ENCODE assay signal across 8 cellular contexts in genomic region chr22:39013923-39014722, GRCh38. TPM values are rescaled to one million over a fixed set of nuclear protein-coding genes. Genes with fewer than 3 reads are reported as not detected.
DNase-seq lines count a peak whose midpoint lies in the region; ATAC-seq, FAIRE-seq and TF ChIP-seq lines count a peak whose summit lies in the region.

TSS of gene APOBEC3C (plus strand) at chr22:39014257. CDS start at chr22:39014363, 106 bp downstream.

- no peak for TF ChIP-seq CTCF in A549 (IDR thresholded peaks at IDR 0.05)
- TF ChIP-seq CTCF in RWPE1 (conservative IDR thresholded peaks at IDR 0.05; ENCODE audit: low read depth) = no peak
- peak; percentile 4 for TF ChIP-seq CTCF in fibroblast of the aortic adventitia (IDR thresholded peaks at IDR 0.05; ENCODE audit: insufficient read depth, low read length)

- WGBS in A549 (ENCODE audit: missing lambda C conversion rate) = 6% methylated on average over 5 of the region's 18 CpGs

- H3K36me3 ChIP-seq in neuron (ENCODE audit: insufficient read depth, low read length) (no peaks in the 10 kb centered on the region), subcutaneous abdominal adipose tissue (ENCODE audit: control insufficient read depth in 5 of 5, insufficient read depth in 5 of 5, low read length in 5 of 5) (peaks cover 0 to 4% (median 0%) of the 10 kb centered on the region in 5 donors)

- peak within 1 kb of the TSS in 3 of 5 donors; percentile 24 to 60 (median 43) for H3K9ac ChIP-seq in subcutaneous abdominal adipose tissue (ENCODE audit: low read length in 5 of 5)

- H3K4me3 Mint-ChIP-seq in activated T-helper 1 cell treated with anti-CD3 and anti-CD28 coated beads, Interleukin-12 subunit alpha, Interleukin-12 subunit beta, Interleukin-2, Interleukin-4 antibody, amounts not matched to agents 30 ng/mL and 10 ng/mL and 1 ng/mL, durations not matched to agents 14 hours and 24 hours and 36 hours = peak within 1 kb of the TSS; percentile 98

- peak; percentile 51 for TF ChIP-seq POLR2A in A549 (IDR thresholded peaks at IDR 0.05; ENCODE audit: low read length)

- POLR2A ChIA-PET in A549 (lab: Yijun Ruan, JAX) = no interaction called here
- POLR2A ChIA-PET in RWPE1 (lab: Yijun Ruan, JAX; ENCODE audit: low non-redundant PET) = no interaction called here

- ATAC-seq in A549 = peak; percentile 95 to 98
- peak; percentile 83 for ATAC-seq in GM18867 (IDR thresholded peaks at IDR 0.05; ENCODE audit: unreplicated experiment)
- peak; percentile 68 for ATAC-seq in HG03135 (IDR thresholded peaks at IDR 0.05; ENCODE audit: unreplicated experiment)

- intact Hi-C loops in activated T-helper 1 cell treated with anti-CD3 and anti-CD28 coated beads, Interleukin-12 subunit alpha, Interleukin-12 subunit beta, Interleukin-2, Interleukin-4 antibody, amounts not matched to agents 30 ng/mL and 10 ng/mL and 1 ng/mL, durations not matched to agents 14 hours and 24 hours and 36 hours (cut with micrococcal nuclease) = loop anchor here (1.0 to 5.0 kb wide), 5 partner anchors 27 to 139 kb away; partner anchors contain the start of genes APOBEC3F, APOBEC3H and CBX7

- no peak for FAIRE-seq in A549 (lab: Jason Lieb, UNC)

- peak within 1 kb of the TSS; percentile 91 for H3K27ac Mint-ChIP-seq in activated T-helper 1 cell treated with anti-CD3 and anti-CD28 coated beads, Interleukin-12 subunit alpha, Interleukin-12 subunit beta, Interleukin-2, Interleukin-4 antibody, amounts not matched to agents 30 ng/mL and 10 ng/mL and 1 ng/mL, durations not matched to agents 14 hours and 24 hours and 36 hours

- H3K9me3 ChIP-seq in A549 (no peaks in the 10 kb centered on the region), neuron (ENCODE audit: low read length) (no peaks in the 10 kb centered on the region), subcutaneous abdominal adipose tissue (ENCODE audit: control insufficient read depth in 5 of 5, low read length in 5 of 5) (no peaks in the 10 kb centered on the region)

- DNase-seq in A549 (ENCODE audit: low read depth in 1 of 2, low spot score in 1 of 2) (peak; percentile 58 to 80), RWPE1 (ENCODE audit: low spot score) (peak; percentile 78), fibroblast of the aortic adventitia (ENCODE audit: low read depth) (peak; percentile 90)
- DNase-seq in activated T-helper 1 cell treated with anti-CD3 and anti-CD28 coated beads, Interleukin-12 subunit alpha, Interleukin-12 subunit beta, Interleukin-2, Interleukin-4 antibody, amounts not matched to agents 30 ng/mL and 10 ng/mL and 1 ng/mL, durations not matched to agents 14 hours and 24 hours and 36 hours (ENCODE audit: low spot score) = peak; percentile 80

- H3K9me3 Mint-ChIP-seq in activated T-helper 1 cell treated with anti-CD3 and anti-CD28 coated beads, Interleukin-12 subunit alpha, Interleukin-12 subunit beta, Interleukin-2, Interleukin-4 antibody, amounts not matched to agents 30 ng/mL and 10 ng/mL and 1 ng/mL, durations not matched to agents 14 hours and 24 hours and 36 hours = no peaks in the 10 kb centered on the region

- H3K36me3 Mint-ChIP-seq in activated T-helper 1 cell treated with anti-CD3 and anti-CD28 coated beads, Interleukin-12 subunit alpha, Interleukin-12 subunit beta, Interleukin-2, Interleukin-4 antibody, amounts not matched to agents 30 ng/mL and 10 ng/mL and 1 ng/mL, durations not matched to agents 14 hours and 24 hours and 36 hours (ENCODE audit: low read depth) = peaks cover 15% of the 10 kb centered on the region

- H3K4me1 Mint-ChIP-seq in activated T-helper 1 cell treated with anti-CD3 and anti-CD28 coated beads, Interleukin-12 subunit alpha, Interleukin-12 subunit beta, Interleukin-2, Interleukin-4 antibody, amounts not matched to agents 30 ng/mL and 10 ng/mL and 1 ng/mL, durations not matched to agents 14 hours and 24 hours and 36 hours (ENCODE audit: low read depth) = peaks cover 25% of the 10 kb centered on the region

- H2AFZ ChIP-seq in neuron (ENCODE audit: low read depth, low read length) = peak within 1 kb of the TSS; percentile 83

- CTCF ChIA-PET in A549 (lab: Yijun Ruan, JAX) = interaction anchor here (1.1 to 2.2 kb wide), 3 partner anchors 10 to 246 kb away, joined by 4 to 14 read pairs (median 5); no protein-coding TSS in a partner anchor
- CTCF ChIA-PET in RWPE1 (lab: Yijun Ruan, JAX) = interaction anchor here (0.6 to 2.7 kb wide), 3 partner anchors 38 to 228 kb away, joined by 3 to 6 read pairs (median 4); no protein-coding TSS in a partner anchor

- H3K4me1 ChIP-seq in A549 = peaks cover 13% of the 10 kb centered on the region
- peaks cover 14% of the 10 kb centered on the region for H3K4me1 ChIP-seq in neuron (ENCODE audit: insufficient read depth, low read length)
- peaks cover 0 to 22% (median 14%) of the 10 kb centered on the region in 5 donors for H3K4me1 ChIP-seq in subcutaneous abdominal adipose tissue (ENCODE audit: control insufficient read depth in 5 of 5, insufficient read depth in 5 of 5, low read length in 5 of 5)

- peak within 1 kb of the TSS; percentile 85 to 98 for H3K27ac ChIP-seq in A549
- peak within 1 kb of the TSS; percentile 95 for H3K27ac ChIP-seq in RWPE1
- no peak within 1 kb of the TSS for H3K27ac ChIP-seq in subcutaneous abdominal adipose tissue (ENCODE audit: low read depth, low read length)

- H3K27me3 ChIP-seq in neuron (ENCODE audit: insufficient read depth, low read length) (no peaks in the 10 kb centered on the region), subcutaneous abdominal adipose tissue (ENCODE audit: control insufficient read depth in 5 of 5, insufficient read depth in 4 of 5, low read length in 5 of 5) (no peaks in the 10 kb centered on the region)

- H3K27me3 Mint-ChIP-seq in activated T-helper 1 cell treated with anti-CD3 and anti-CD28 coated beads, Interleukin-12 subunit alpha, Interleukin-12 subunit beta, Interleukin-2, Interleukin-4 antibody, amounts not matched to agents 30 ng/mL and 10 ng/mL and 1 ng/mL, durations not matched to agents 14 hours and 24 hours and 36 hours (ENCODE audit: insufficient read depth) = peaks cover 4% of the 10 kb centered on the region

- H3K4me3 ChIP-seq in A549 = peak within 1 kb of the TSS; percentile 66
- H3K4me3 ChIP-seq in fibroblast of the aortic adventitia (ENCODE audit: low read depth, low read length) = peak within 1 kb of the TSS; percentile 77
- H3K4me3 ChIP-seq in neuron (ENCODE audit: low read length) = peak within 1 kb of the TSS; percentile 52
- peak within 1 kb of the TSS; percentile 60 to 77 (median 66) for H3K4me3 ChIP-seq in subcutaneous abdominal adipose tissue (ENCODE audit: low read depth in 1 of 5, low read length in 5 of 5)

- TF ChIP-seq EP300 in A549 (IDR thresholded peaks at IDR 0.05) = no peak

- TF ChIP-seq RAD21 in A549 (conservative IDR thresholded peaks at IDR 0.05 in 1 of 2, IDR thresholded peaks at IDR 0.05 in 1 of 2) = 0 out of 5 replicates have a peak, but pooled peaks of 1 of the 2 experiments have one; percentile 14

- H3K4me2 ChIP-seq in A549 = peak within 1 kb of the TSS; percentile 96

TF ChIP-seq in A549, 52 proteins besides CTCF, POLR2A, EP300 and RAD21:
- TF ChIP-seq EHF (CRISPR knock-in tag; IDR thresholded peaks at IDR 0.05) = no peak
- no peak for TF ChIP-seq MAX (IDR thresholded peaks at IDR 0.05)
- no peak for TF ChIP-seq FOXS1 (CRISPR knock-in tag; IDR thresholded peaks at IDR 0.05)
- peak in 1 of 2 experiments; percentile 57; a peak in 2 of 5 replicates for TF ChIP-seq JUN (IDR thresholded peaks at IDR 0.05)
- no peak for TF ChIP-seq FOSL2 (IDR thresholded peaks at IDR 0.05)
- peak; percentile 12; the same call in 1 of the 2 replicates for TF ChIP-seq FOSL2 (CRISPR knock-in tag; IDR thresholded peaks at IDR 0.05)
- no peak for TF ChIP-seq RCOR1 (IDR thresholded peaks at IDR 0.05; ENCODE audit: low read depth, low read length)
- TF ChIP-seq PHF8 (IDR thresholded peaks at IDR 0.05; ENCODE audit: borderline replicate concordance, low read depth) = peak; percentile 28; the same call in 1 of the 2 replicates

RNA-seq across cellular contexts. Expression of gene APOBEC3C, which starts in this region (rescaled TPM):
- polyA plus RNA-seq in A549 (2011; rRNA removed) (15.1 and 22.2 TPM in 2 replicates), A549 (2017; fragmentation: RNase III; extraction: RNeasy Plus Mini Kit Qiagen cat#74134 plus additional on column Dnase treatment) (29.3 to 31.7 TPM (median 31.1 TPM) in 3 replicates)
- 8.4 and 10.6 TPM in 2 replicates for polyA plus RNA-seq in A549 (2012; cell fraction: cytosol; rRNA removed)
- 9.4 and 10.2 TPM in 2 replicates for polyA plus RNA-seq in A549 (2012; cell fraction: nucleus; rRNA removed)
- 14.1 and 21.0 TPM in 2 replicates for polyA minus RNA-seq in A549 (2011; rRNA and poly(A)+ RNA removed)
- 71.5 and 73.2 TPM in 2 replicates for total RNA-seq in activated T-helper 1 cell treated with anti-CD3 and anti-CD28 coated beads, Interleukin-12 subunit alpha, Interleukin-12 subunit beta, Interleukin-2, Interleukin-4 antibody, amounts not matched to agents 30 ng/mL and 10 ng/mL and 1 ng/mL, durations not matched to agents 14 hours and 24 hours and 36 hours
- total RNA-seq in fibroblast of the aortic adventitia (ENCODE audit: low replicate concordance) = 5.2 and 18.9 TPM in 2 replicates
